1 cellular context compared by ENCODE assay signal in genomic region chr16:70650216-70650615, GRCh38.
TF ChIP-seq lines count a peak whose summit lies in the region.

No MANE protein-coding gene starts in this region.

TF ChIP-seq in WTC11, 78 proteins besides CTCF, POLR2A, EP300 and RAD21 (continued from another document):
- TF ChIP-seq IRF2 (CRISPR knock-in tag; IDR thresholded peaks at IDR 0.05; ENCODE audit: borderline replicate concordance, low read depth) (no peak), CREM (CRISPR knock-in tag; IDR thresholded peaks at IDR 0.05) (no peak), ESRRA (CRISPR knock-in tag; IDR thresholded peaks at IDR 0.05; ENCODE audit: borderline replicate concordance) (no peak), MXD4 (CRISPR knock-in tag; IDR thresholded peaks at IDR 0.05; ENCODE audit: borderline replicate concordance) (no peak), KAT7 (CRISPR knock-in tag; IDR thresholded peaks at IDR 0.05; ENCODE audit: borderline replicate concordance) (no peak)
